Comparison of ENCODE assay signal across 13 cellular contexts in genomic region chr3:126956866-126957650, GRCh38. TPM values are rescaled to one million over a fixed set of nuclear protein-coding genes. Genes with fewer than 3 reads are reported as not detected.
DNase-seq lines count a peak whose midpoint lies in the region; TF ChIP-seq lines count a peak whose summit lies in the region.
"Had no signal": no experiment of that assay in that cellular context is flagged by ENCODE, and none has a peak within 500 bp of the region (broad histone marks: within the 10 kb centered on the region; RNA-seq: fewer than 3 reads in every experiment).

No MANE protein-coding gene starts in this region.

- H3K9me3 Mint-ChIP-seq in activated CD4-positive, alpha-beta memory T cell treated with anti-CD3 and anti-CD28 coated beads, Interleukin-2, amount 10 ng/mL, durations not matched to agents 7 days and 5 days = no peaks in the 10 kb centered on the region

- POLR2A ChIA-PET in activated CD4-positive, alpha-beta memory T cell treated with anti-CD3 and anti-CD28 coated beads, Interleukin-2, amount 10 ng/mL, durations not matched to agents 7 days and 5 days (lab: Charles Lee) = interaction anchor here (1.6 kb wide), 1 partner anchor 46 kb away, joined by 4 read pairs; no protein-coding TSS in a partner anchor

- in situ Hi-C loops in G401 (cut with HindIII; ENCODE audit: low sequenced_read_pairs) = no loop called here

- 79 to 80% methylated on average over 19 to 23 of the region's 23 CpGs for WGBS in tibial nerve, 2 donors

- peak; percentile 67 for DNase-seq in COLO829 (ENCODE audit: low spot score)
- peak; percentile 70 for DNase-seq in NCI-H1694 (lab: John Stamatoyannopoulos, UW)
- DNase-seq in epithelial cell of esophagus (ENCODE audit: low read depth) = peak; percentile 93
- DNase-seq in osteoblast (ENCODE audit: insufficient read length, low spot score, missing footprints) = peak; percentile 42
- DNase-seq in tibial nerve (ENCODE audit: low spot score in 2 of 2) = no peak
- no peak for DNase-seq in G401 (ENCODE audit: low spot score)
- DNase-seq in NCI-H526 treated with DMSO at 0.1 percent for 48 hours (lab: John Stamatoyannopoulos, UW) = no peak
- DNase-seq in activated CD4-positive, alpha-beta memory T cell treated with anti-CD3 and anti-CD28 coated beads, Interleukin-2, amount 10 ng/mL, durations not matched to agents 7 days and 5 days = no peak
- DNase-seq: activated CD4-positive, alpha-beta T cell treated with anti-CD3 and anti-CD28 coated beads, Interleukin-2, amount 50 U/mL, for 1 hour; activated naive CD4-positive, alpha-beta T cell; EL; foreskin fibroblast; NCI-H1105 had no signal

- H3K4me3 Mint-ChIP-seq in activated CD4-positive, alpha-beta memory T cell treated with anti-CD3 and anti-CD28 coated beads, Interleukin-2, amount 10 ng/mL, durations not matched to agents 7 days and 5 days = no peak overlapping the region

- H3K9me3 ChIP-seq in osteoblast (ENCODE audit: low read depth, low read length) (no peaks in the 10 kb centered on the region), tibial nerve (no peaks in the 10 kb centered on the region)

- no peaks in the 10 kb centered on the region for H3K79me2 ChIP-seq in osteoblast (ENCODE audit: insufficient read depth, low read length)

- no peaks in the 10 kb centered on the region for H3K27me3 Mint-ChIP-seq in activated CD4-positive, alpha-beta memory T cell treated with anti-CD3 and anti-CD28 coated beads, Interleukin-2, amount 10 ng/mL, durations not matched to agents 7 days and 5 days

- no peaks in the 10 kb centered on the region for H3K36me3 Mint-ChIP-seq in activated CD4-positive, alpha-beta memory T cell treated with anti-CD3 and anti-CD28 coated beads, Interleukin-2, amount 10 ng/mL, durations not matched to agents 7 days and 5 days (ENCODE audit: low read depth)

- TF ChIP-seq POLR2A in tibial nerve (IDR thresholded peaks at IDR 0.05) = no peak

- H2AFZ ChIP-seq in osteoblast (ENCODE audit: low read length) = no peak overlapping the region

- H3K4me1 ChIP-seq in osteoblast (ENCODE audit: insufficient read depth, low read length) = peaks cover 20% of the 10 kb centered on the region
- H3K4me1 ChIP-seq in tibial nerve = peaks cover 0 to 21% (median 15%) of the 10 kb centered on the region in 4 donors

- H3K4me2 ChIP-seq in osteoblast (ENCODE audit: insufficient read depth, low read length) = no peak overlapping the region

- no peaks in the 10 kb centered on the region for H3K36me3 ChIP-seq in osteoblast (ENCODE audit: insufficient read depth, low read length)
- H3K36me3 ChIP-seq in tibial nerve = peaks cover 0 to 38% (median 0%) of the 10 kb centered on the region in 3 donors

- no peak overlapping the region for H3K4me3 ChIP-seq in epithelial cell of esophagus (ENCODE audit: low read length)
- H3K4me3 ChIP-seq in osteoblast (ENCODE audit: insufficient read depth, low read length) = no peak overlapping the region
- H3K4me3 ChIP-seq in tibial nerve = no peak overlapping the region

- TF ChIP-seq CTCF in epithelial cell of esophagus (IDR thresholded peaks at IDR 0.05; ENCODE audit: insufficient read depth, low read depth, low read length, missing control alignments) = peak; percentile 60
- TF ChIP-seq CTCF in osteoblast (IDR thresholded peaks at IDR 0.05; ENCODE audit: extremely low read depth, low read depth, low read length) = no peak
- TF ChIP-seq CTCF in tibial nerve (IDR thresholded peaks at IDR 0.05) = no peak

- no peaks in the 10 kb centered on the region for H3K4me1 Mint-ChIP-seq in activated CD4-positive, alpha-beta memory T cell treated with anti-CD3 and anti-CD28 coated beads, Interleukin-2, amount 10 ng/mL, durations not matched to agents 7 days and 5 days

- H3K27ac ChIP-seq in osteoblast (ENCODE audit: low read depth, low read length) (no peak overlapping the region), tibial nerve (no peak overlapping the region)

- CTCF ChIA-PET in activated CD4-positive, alpha-beta memory T cell treated with anti-CD3 and anti-CD28 coated beads, Interleukin-2, amount 10 ng/mL, durations not matched to agents 7 days and 5 days (lab: Charles Lee) = no interaction called here

- no peaks in the 10 kb centered on the region for H4K20me1 ChIP-seq in osteoblast (ENCODE audit: insufficient read depth, low read length)

- no peak for TF ChIP-seq EP300 in tibial nerve (IDR thresholded peaks at IDR 0.05)

- H3K27me3 ChIP-seq in osteoblast (ENCODE audit: insufficient read depth, low read length) (no peaks in the 10 kb centered on the region), tibial nerve (no peaks in the 10 kb centered on the region)

- no peak overlapping the region for H3K27ac Mint-ChIP-seq in activated CD4-positive, alpha-beta memory T cell treated with anti-CD3 and anti-CD28 coated beads, Interleukin-2, amount 10 ng/mL, durations not matched to agents 7 days and 5 days

RNA-seq across cellular contexts. Expression of gene PLXNA1, which starts 25.9 kb away (rescaled TPM):
- 91.3 and 107 TPM in 2 replicates for total RNA-seq in osteoblast
- 10 to 100 TPM; 39.1 to 51.3 (median 39.9) TPM for total RNA-seq in tibial nerve
- 23.4 and 32.1 TPM in 2 replicates for total RNA-seq in G401 (2014; rRNA removed; shearing (Covaris generic))
- 1 to 10 TPM; 6.5 to 7.4 TPM for total RNA-seq in activated CD4-positive, alpha-beta memory T cell treated with anti-CD3 and anti-CD28 coated beads, Interleukin-2, amount 10 ng/mL, durations not matched to agents 7 days and 5 days

Comparison
In these comparisons a context has a peak if more than half of its experiments do, and no peak if none do; other contexts are left out.
1. DNase-seq: peak in COLO829 (single experiment), NCI-H1694 (single experiment), epithelial cell of esophagus (single experiment) and osteoblast (single experiment); none in tibial nerve (0 of 2), G401 (single experiment), NCI-H526 treated with DMSO at 0.1 percent for 48 hours (single experiment) and activated CD4-positive, alpha-beta memory T cell treated with anti-CD3 and anti-CD28 coated beads, Interleukin-2, amount 10 ng/mL, durations not matched to agents 7 days and 5 days (single experiment).